ENCODE assay signal across 1 cellular context in the genomic region with DNA sequence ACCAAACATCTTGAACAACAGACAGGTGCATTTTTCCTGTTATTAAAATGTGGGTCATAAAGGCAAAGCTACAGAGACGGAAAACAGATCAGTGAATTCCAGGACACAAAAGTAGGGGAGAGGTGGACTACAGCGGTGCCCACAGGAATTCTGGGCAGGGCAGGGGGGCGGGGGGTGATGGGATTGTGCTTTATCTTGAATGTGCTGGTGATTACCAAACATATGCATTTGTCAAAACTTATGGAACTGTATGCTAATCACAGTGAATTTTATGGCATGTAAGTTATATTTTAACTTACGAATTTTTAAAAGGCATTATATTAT.
TF ChIP-seq lines count a peak whose summit lies in the region.

No MANE protein-coding gene starts in this region.

TF ChIP-seq in H1, 55 proteins besides CTCF, POLR2A, EP300 and RAD21 (continued from another document):
- TF ChIP-seq NANOG (IDR thresholded peaks at IDR 0.05; ENCODE audit: insufficient read depth, low read depth, low read length, poor library complexity, severe bottlenecking): no peak
- no peak for TF ChIP-seq TBP (IDR thresholded peaks at IDR 0.05; ENCODE audit: low read depth, low read length)
- TF ChIP-seq GABPA (IDR thresholded peaks at IDR 0.05; ENCODE audit: borderline replicate concordance, insufficient read depth, low read length): no peak
- TF ChIP-seq, protein P1, sequence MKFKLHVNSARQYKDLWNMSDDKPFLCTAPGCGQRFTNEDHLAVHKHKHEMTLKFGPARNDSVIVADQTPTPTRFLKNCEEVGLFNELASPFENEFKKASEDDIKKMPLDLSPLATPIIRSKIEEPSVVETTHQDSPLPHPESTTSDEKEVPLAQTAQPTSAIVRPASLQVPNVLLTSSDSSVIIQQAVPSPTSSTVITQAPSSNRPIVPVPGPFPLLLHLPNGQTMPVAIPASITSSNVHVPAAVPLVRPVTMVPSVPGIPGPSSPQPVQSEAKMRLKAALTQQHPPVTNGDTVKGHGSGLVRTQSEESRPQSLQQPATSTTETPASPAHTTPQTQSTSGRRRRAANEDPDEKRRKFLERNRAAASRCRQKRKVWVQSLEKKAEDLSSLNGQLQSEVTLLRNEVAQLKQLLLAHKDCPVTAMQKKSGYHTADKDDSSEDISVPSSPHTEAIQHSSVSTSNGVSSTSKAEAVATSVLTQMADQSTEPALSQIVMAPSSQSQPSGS (IDR thresholded peaks at IDR 0.05; ENCODE audit: low read length): no peak
- TF ChIP-seq MAFK (IDR thresholded peaks at IDR 0.05; ENCODE audit: low read depth, low read length): no peak
- no peak for TF ChIP-seq SP2 (IDR thresholded peaks at IDR 0.05; ENCODE audit: low read length)
- TF ChIP-seq CHD1 (IDR thresholded peaks at IDR 0.05; ENCODE audit: low read depth, low read length): no peak
- TF ChIP-seq, protein P2, sequence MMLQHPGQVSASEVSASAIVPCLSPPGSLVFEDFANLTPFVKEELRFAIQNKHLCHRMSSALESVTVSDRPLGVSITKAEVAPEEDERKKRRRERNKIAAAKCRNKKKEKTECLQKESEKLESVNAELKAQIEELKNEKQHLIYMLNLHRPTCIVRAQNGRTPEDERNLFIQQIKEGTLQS (IDR thresholded peaks at IDR 0.05; ENCODE audit: insufficient read depth, low read depth, low read length): no peak
- TF ChIP-seq JUND (IDR thresholded peaks at IDR 0.05; ENCODE audit: low read length): no peak
